Comparison of ENCODE assay signal across 8 cellular contexts in genomic region chr17:7014261-7014994, GRCh38.
DNase-seq lines count a peak whose midpoint lies in the region; ATAC-seq, FAIRE-seq and TF ChIP-seq lines count a peak whose summit lies in the region.

No MANE protein-coding gene starts in this region.

- ATAC-seq in GM21381 (IDR thresholded peaks at IDR 0.05; ENCODE audit: unreplicated experiment), result peak; percentile 75

- no peak for FAIRE-seq in D721Med (lab: Jason Lieb, UNC)
- FAIRE-seq in HTR-8/SVneo (lab: Jason Lieb, UNC), result peak; percentile 93
- peak; percentile 67 for FAIRE-seq in endometrium (lab: Jason Lieb, UNC)

- TF ChIP-seq CTCF in D721Med (IDR thresholded peaks at IDR 0.05; ENCODE audit: insufficient read depth, missing control alignments), result peak; percentile 23

- DNase-seq in D721Med (ENCODE audit: insufficient read length, low spot score) (peak; percentile 85), HTR-8/SVneo (ENCODE audit: insufficient read length, low spot score) (peak; percentile 96), NOMO-1 treated with dmso at 0.1 percent for 144 hours (lab: John Stamatoyannopoulos, UW; ENCODE audit: unreplicated experiment) (peak; percentile 97), middle frontal gyrus (ENCODE audit: extremely low spot score, low spot score) (peak; percentile 94)
- peak; percentile 91 for DNase-seq in activated CD8-positive, alpha-beta memory T cell treated with anti-CD3 and anti-CD28 coated beads, Interleukin-2, amount 50 U/mL, for 24 hours (ENCODE audit: extremely low read depth)
- peak; percentile 94 to 95 for DNase-seq in stimulated activated CD8-positive, alpha-beta memory T cell treated with anti-CD3 and anti-CD28 coated beads, Interleukin-2, amount 100 ng/mL, for 1 hour (ENCODE audit: low read depth in 2 of 2)

Comparison
In these comparisons a context has a peak if more than half of its experiments do, and no peak if none do; other contexts are left out.
1. Peak in every context shown above with its lines: DNase-seq and ATAC-seq.